Comparison of ENCODE assay signal across 11 cellular contexts in genomic region chr19:17406887-17407196, GRCh38. TPM values are rescaled to one million over a fixed set of nuclear protein-coding genes. Genes with fewer than 3 reads are reported as not detected.
DNase-seq lines count a peak whose midpoint lies in the region; ATAC-seq and TF ChIP-seq lines count a peak whose summit lies in the region.
"Had no signal": no experiment of that assay in that cellular context is flagged by ENCODE, and none has a peak within 500 bp of the region (broad histone marks: within the 10 kb centered on the region; RNA-seq: fewer than 3 reads in every experiment).

No MANE protein-coding gene starts in this region.

- peak overlapping the region; percentile 60 to 75 for H3K27ac ChIP-seq in prostate gland
- H3K27ac ChIP-seq: brain microvascular endothelial cell had no signal

- WGBS in prostate gland: 57% methylated on average over 2 of the region's 2 CpGs
- 67 to 73% methylated on average over 2 of the region's 2 CpGs for WGBS in lower leg skin, 2 donors

- H3K4me1 Mint-ChIP-seq in endothelial cell (ENCODE audit: unreplicated experiment): peaks cover 28% of the 10 kb centered on the region

- no peaks in the 10 kb centered on the region for H3K36me3 Mint-ChIP-seq in endothelial cell (ENCODE audit: low read depth, unreplicated experiment)

- TF ChIP-seq CTCF in endothelial cell (IDR thresholded peaks at IDR 0.05; ENCODE audit: unreplicated experiment) (no peak), prostate gland (IDR thresholded peaks at IDR 0.05) (no peak), lower leg skin (IDR thresholded peaks at IDR 0.05) (no peak)

- peaks cover 10% of the 10 kb centered on the region for H3K36me3 ChIP-seq in NT2/D1 (ENCODE audit: insufficient read depth, insufficient read length, low read length)
- no peaks in the 10 kb centered on the region for H3K36me3 ChIP-seq in prostate gland
- H3K36me3 ChIP-seq: brain microvascular endothelial cell had no signal

- intact Hi-C loops in prostate gland (cut with DNase I) (no loop called here), lower leg skin (cut with DNase I; ENCODE audit: low total_unique reads) (no loop called here)

- H3K4me3 Mint-ChIP-seq in endothelial cell (ENCODE audit: unreplicated experiment): peak overlapping the region; percentile 16
- H3K4me3 Mint-ChIP-seq: HFFc6 had no signal

- peak overlapping the region; percentile 24 for H3K27ac Mint-ChIP-seq in endothelial cell (ENCODE audit: unreplicated experiment)
- H3K27ac Mint-ChIP-seq: HFFc6 had no signal

- no peaks in the 10 kb centered on the region for H3K27me3 ChIP-seq in NT2/D1 (ENCODE audit: insufficient read depth, insufficient read length)
- H3K27me3 ChIP-seq in prostate gland (replicated peaks; ENCODE audit: insufficient read depth): no peaks in the 10 kb centered on the region
- H3K27me3 ChIP-seq: brain microvascular endothelial cell had no signal

- H3K9ac ChIP-seq in NT2/D1 (ENCODE audit: insufficient read length, low read depth): peak overlapping the region; percentile 54

- ATAC-seq in HG03520 (IDR thresholded peaks at IDR 0.05; ENCODE audit: unreplicated experiment): no peak

- no peak for DNase-seq in NT2/D1 (ENCODE audit: low read depth, low spot score)
- no peak for DNase-seq in endothelial cell (ENCODE audit: low spot score)
- DNase-seq in prostate gland (ENCODE audit: low spot score): no peak
- no peak for DNase-seq in lower leg skin (ENCODE audit: low spot score in 2 of 2)
- no peak for DNase-seq in SW480 (ENCODE audit: low spot score)
- no peak for DNase-seq in SKM-1 (lab: John Stamatoyannopoulos, UW; ENCODE audit: unreplicated experiment)
- DNase-seq: HFFc6 had no signal

- no peaks in the 10 kb centered on the region for H3K9me3 ChIP-seq in NT2/D1 (ENCODE audit: insufficient read depth, low read length)
- no peaks in the 10 kb centered on the region for H3K9me3 ChIP-seq in prostate gland

- peaks cover 6% of the 10 kb centered on the region for H3K4me1 ChIP-seq in NT2/D1 (ENCODE audit: insufficient read depth, insufficient read length)
- H3K4me1 ChIP-seq in prostate gland (replicated peaks): no peaks in the 10 kb centered on the region

- TF ChIP-seq POLR2A in prostate gland (IDR thresholded peaks at IDR 0.05) (no peak), lower leg skin (IDR thresholded peaks at IDR 0.05) (no peak)

- H3K27me3 Mint-ChIP-seq in endothelial cell (ENCODE audit: unreplicated experiment): no peaks in the 10 kb centered on the region

- no peaks in the 10 kb centered on the region for H3K9me3 Mint-ChIP-seq in endothelial cell (ENCODE audit: unreplicated experiment)
- H3K9me3 Mint-ChIP-seq: HFFc6 had no signal

- H3K4me3 ChIP-seq in GM08714 (ENCODE audit: low read length) (peak overlapping the region; percentile 84), NT2/D1 (ENCODE audit: insufficient read length, low read depth) (peak overlapping the region; percentile 78), prostate gland (no peak overlapping the region), lower leg skin (ENCODE audit: low read depth, poor library complexity, severe bottlenecking) (no peak overlapping the region)

RNA-seq across cellular contexts. Expression of gene BST2, which starts 1.4 kb away (rescaled TPM):
- total RNA-seq in endothelial cell (ENCODE audit: unreplicated experiment): 97.8 TPM
- total RNA-seq in prostate gland: 10 to 100 TPM; 32.7 to 75.3 TPM
- 10 to 100 TPM in 3 of 4 donors, 1 to 10 TPM in 1; 9.4 to 15.9 (median 12.5) TPM for total RNA-seq in lower leg skin

RNA-seq across cellular contexts. Expression of gene CCDC194, which starts 12.8 kb away (rescaled TPM):
- total RNA-seq in endothelial cell (ENCODE audit: unreplicated experiment) (2.7 TPM), prostate gland (not detected), lower leg skin (not detected)
- total RNA-seq: HFFc6, kidney epithelial cell had no signal

RNA-seq across cellular contexts. Expression of gene MVB12A, which starts 13.0 kb away (rescaled TPM):
- total RNA-seq in endothelial cell (ENCODE audit: unreplicated experiment): 107 TPM
- 10 to 100 TPM; 71.2 to 75.7 TPM for total RNA-seq in prostate gland
- total RNA-seq in lower leg skin: 10 to 100 TPM; 66.8 to 86.4 (median 75.6) TPM

RNA-seq across cellular contexts. Expression of gene PLVAP, which starts 29.7 kb away (rescaled TPM):
- total RNA-seq in endothelial cell (ENCODE audit: unreplicated experiment) (1,569 TPM), prostate gland (10 to 100 TPM; 33.5 to 35.4 TPM), lower leg skin (10 to 100 TPM; 11.7 to 96.5 (median 50.2) TPM)
- total RNA-seq: HFFc6 had no signal

RNA-seq across cellular contexts. Expression of gene TMEM221, which starts 41.6 kb away (rescaled TPM):
- total RNA-seq in endothelial cell (ENCODE audit: unreplicated experiment) (1.4 TPM), prostate gland (1 to 10 TPM; 1.4 to 1.7 TPM), lower leg skin (1 to 10 TPM in 1 of 4 donors, under 1 TPM in 2, not detected in 1; 0.42 to 1.3 (median 0.61) TPM)
- total RNA-seq: HFFc6 had no signal

Comparison
In these comparisons a context has a peak if more than half of its experiments do, and no peak if none do; other contexts are left out.
1. H3K4me3 ChIP-seq: peak in GM08714 (single experiment) and NT2/D1 (single experiment); none in prostate gland (0 of 2) and lower leg skin (single experiment).